Comparison of ENCODE assay signal across 26 cellular contexts in genomic region chr6:43860285-43860684, GRCh38.
DNase-seq lines count a peak whose midpoint lies in the region; ATAC-seq, FAIRE-seq and TF ChIP-seq lines count a peak whose summit lies in the region.
"Had no signal": no experiment of that assay in that cellular context is flagged by ENCODE, and none has a peak within 500 bp of the region (broad histone marks: within the 10 kb centered on the region; RNA-seq: fewer than 3 reads in every experiment).

No MANE protein-coding gene starts in this region.

- H3K27me3 ChIP-seq in HepG2 (ENCODE audit: control insufficient read depth in 1 of 2, insufficient read depth in 2 of 2, low read length in 2 of 2) (peaks cover 3 to 20% of the 10 kb centered on the region in 2 experiments; a peak in 3 of 5 replicates), right lobe of liver (no peaks in the 10 kb centered on the region), H1 (replicated peaks in 1 of 4; ENCODE audit: control insufficient read depth in 3 of 4, extremely low read depth in 1 of 4, insufficient read depth in 3 of 4, low read length in 3 of 4) (no peaks in the 10 kb centered on the region; a peak in 1 of 7 replicates), upper lobe of right lung (peaks cover 12% of the 10 kb centered on the region)
- H3K27me3 ChIP-seq: neutrophil, Peyer's patch, uterus had no signal

- H2AFZ ChIP-seq in HepG2 (ENCODE audit: low read length) (no peak overlapping the region), H1 (ENCODE audit: low read length) (no peak overlapping the region)

- H3K9ac ChIP-seq in HepG2 (ENCODE audit: insufficient read depth, low read depth, low read length) (no peak overlapping the region), H1 (replicated peaks in 1 of 4; ENCODE audit: extremely low read depth in 1 of 4, low read depth in 3 of 4, low read length in 3 of 4) (no peak overlapping the region)

- intact Hi-C loops in HepG2 (cut with micrococcal nuclease; ENCODE audit: unreplicated experiment) = no loop called here
- intact Hi-C loops in right lobe of liver (cut with DNase I) = no loop called here
- intact Hi-C loops in upper lobe of right lung (cut with DNase I) = no loop called here
- intact Hi-C loops in Calu3 (cut with micrococcal nuclease; ENCODE audit: unreplicated experiment) = no loop called here

- no peak overlapping the region for H4K8ac ChIP-seq in H1 (ENCODE audit: extremely low read depth, insufficient read depth, low read length)

- no peak for ATAC-seq in HepG2
- no peak for ATAC-seq in right lobe of liver
- ATAC-seq in upper lobe of right lung = peak; percentile 38
- ATAC-seq: GM12878 had no signal

- no peak overlapping the region for H2BK20ac ChIP-seq in H1 (ENCODE audit: low read length)

- CTCF ChIA-PET in HepG2 (lab: Yijun Ruan, JAX; ENCODE audit: low intra/inter-chr PET ratio, low total read pairs) (no interaction called here), H1 (lab: Charles Lee; ENCODE audit: partially characterized antibody) (interaction anchor here (0.5 to 8.9 kb wide), 14 partner anchors 10 to 478 kb away, joined by 3 to 79 read pairs (median 4); partner anchors contain the start of gene VEGFA), Calu3 (lab: Charles Lee) (interaction anchor here (0.6 kb wide), 1 partner anchor 17 kb away, joined by 3 read pairs; no protein-coding TSS in a partner anchor)

- POLR2A ChIA-PET in HepG2 (lab: Yijun Ruan, JAX) (no interaction called here), H1 (lab: Charles Lee; ENCODE audit: partially characterized antibody) (interaction anchor here (0.8 to 1.5 kb wide), 2 partner anchors 10 to 225 kb away, joined by 3 read pairs; partner anchors contain the start of gene MAD2L1BP)

- DNase-seq in DMS 273 (lab: John Stamatoyannopoulos, UW; ENCODE audit: unreplicated experiment) (peak; percentile 65), DMS 273 treated with DMSO at 0.1 percent for 48 hours (lab: John Stamatoyannopoulos, UW) (no peak), HepG2 (ENCODE audit: low spot score) (no peak), right lobe of liver (no peak), H1 (ENCODE audit: low read depth in 1 of 2, low spot score in 2 of 2) (no peak), upper lobe of right lung (peak; percentile 53), Calu3 (no peak), islet precursor cell (no peak)
- DNase-seq: activated CD4-positive, alpha-beta T cell treated with anti-CD3 and anti-CD28 coated beads, Interleukin-2, amount 50 U/mL, for 1 hour; activated naive CD8-positive, alpha-beta T cell treated with anti-CD3 and anti-CD28 coated beads, Interleukin-2, amount 10 ng/mL, durations not matched to agents 7 days and 5 days; GOT3; heart right ventricle; MM.1S; NCI-H2029; retina; stimulated activated CD4-positive, alpha-beta T cell treated with anti-CD3 and anti-CD28 coated beads, Interleukin-15, amount 100 ng/mL, for 24 hours; T-helper 2 cell; uterus had no signal

- H3K4me3 Mint-ChIP-seq in Calu3 (ENCODE audit: low read depth, unreplicated experiment) = no peak overlapping the region
- H3K4me3 Mint-ChIP-seq: activated naive CD8-positive, alpha-beta T cell treated with anti-CD3 and anti-CD28 coated beads, Interleukin-2, amount 10 ng/mL, durations not matched to agents 7 days and 5 days; dendritic cell treated with granulocyte-macrophage colony-stimulating factor and Interleukin-4, amounts not matched to agents 40 ng/mL and 50 ng/mL, for 4 days had no signal

- H3K14ac ChIP-seq in H1 (ENCODE audit: insufficient read length) = no peak overlapping the region

- H3K9me3 Mint-ChIP-seq in Calu3 (ENCODE audit: low read depth, unreplicated experiment) = no peaks in the 10 kb centered on the region
- H3K9me3 Mint-ChIP-seq: activated naive CD8-positive, alpha-beta T cell treated with anti-CD3 and anti-CD28 coated beads, Interleukin-2, amount 10 ng/mL, durations not matched to agents 7 days and 5 days; activated T-helper 2 cell treated with anti-CD3 and anti-CD28 coated beads, Interferon-gamma antibody, Interleukin-2, Interleukin-4, amounts not matched to agents 10 μg/mL and 5 μg/mL and 100 μg/mL, durations not matched to agents 14 hours and 24 hours and 36 hours; dendritic cell treated with granulocyte-macrophage colony-stimulating factor and Interleukin-4, amounts not matched to agents 40 ng/mL and 50 ng/mL, for 4 days had no signal

- H4K20me1 ChIP-seq in HepG2 (ENCODE audit: insufficient read depth, low read length) = no peaks in the 10 kb centered on the region
- peaks cover 0 to 2% of the 10 kb centered on the region in 2 experiments for H4K20me1 ChIP-seq in H1 (replicated peaks in 1 of 2; ENCODE audit: control insufficient read depth in 1 of 2, insufficient read depth in 2 of 2, low read length in 2 of 2)

- H3K27ac Mint-ChIP-seq in Calu3 (ENCODE audit: unreplicated experiment) = no peak overlapping the region
- H3K27ac Mint-ChIP-seq: activated naive CD8-positive, alpha-beta T cell treated with anti-CD3 and anti-CD28 coated beads, Interleukin-2, amount 10 ng/mL, durations not matched to agents 7 days and 5 days; activated T-helper 2 cell treated with anti-CD3 and anti-CD28 coated beads, Interferon-gamma antibody, Interleukin-2, Interleukin-4, amounts not matched to agents 10 μg/mL and 5 μg/mL and 100 μg/mL, durations not matched to agents 14 hours and 24 hours and 36 hours; dendritic cell treated with granulocyte-macrophage colony-stimulating factor and Interleukin-4, amounts not matched to agents 40 ng/mL and 50 ng/mL, for 4 days had no signal

- H3K27me3 Mint-ChIP-seq in Calu3 (ENCODE audit: unreplicated experiment) = no peaks in the 10 kb centered on the region

- WGBS in HepG2 (ENCODE audit: low lambda C conversion rate) = 22% methylated on average over 7 of the region's 7 CpGs
- WGBS in right lobe of liver (ENCODE audit: insufficient coverage, low coverage, low lambda C conversion rate, missing lambda C conversion rate) = no CpG with 5 or more reads among the region's 7 CpGs
- 80% methylated on average over 7 of the region's 7 CpGs; no CpG with 5 or more reads in 1 of the 2 experiments for WGBS in H1 (ENCODE audit: extremely low coverage in 1 of 2, insufficient coverage in 1 of 2, insufficient read length in 1 of 2, insufficient replicate concordance in 2 of 2, low coverage in 1 of 2, low lambda C conversion rate in 2 of 2, missing lambda C conversion rate in 1 of 2), 2 experiments

- H2BK120ac ChIP-seq in H1 (replicated peaks; ENCODE audit: low read depth, low read length) = no peak overlapping the region

- H3K4me2 ChIP-seq in HepG2 (ENCODE audit: low read depth, low read length) (no peak overlapping the region), H1 (ENCODE audit: insufficient read depth in 1 of 2, low read depth in 2 of 2, low read length in 2 of 2) (no peak overlapping the region)

- H2BK5ac ChIP-seq in H1 (ENCODE audit: low read depth, low read length) = peak overlapping the region; percentile 55; the same call in 1 of the 2 replicates

- BruUV-seq in HepG2 (replicated peaks; lab: Mats Ljungman, UMichigan) (no TSS peak), Calu3 (replicated peaks; lab: Mats Ljungman, UMichigan) (no TSS peak)

- in situ Hi-C loops in HepG2 (cut with HindIII; ENCODE audit: extremely low pct_ligation_motif_present, low pct_unique_long_range_greater_than_20kb) = no loop called here

- TF ChIP-seq POLR2A in HepG2 (IDR thresholded peaks at IDR 0.05; ENCODE audit: insufficient read depth in 1 of 2, low read depth in 2 of 2, low read length in 2 of 2) (no peak), right lobe of liver (IDR thresholded peaks at IDR 0.05) (no peak), H1 (IDR thresholded peaks at IDR 0.05; ENCODE audit: control extremely low read depth in 1 of 2, low read depth in 2 of 2, low read length in 2 of 2) (no peak)

- no peaks in the 10 kb centered on the region for H3K36me3 ChIP-seq in HepG2 (replicated peaks in 1 of 2; ENCODE audit: control insufficient read depth in 1 of 2, insufficient read depth in 2 of 2, low read length in 2 of 2)
- H3K36me3 ChIP-seq in right lobe of liver = no peaks in the 10 kb centered on the region
- no peaks in the 10 kb centered on the region for H3K36me3 ChIP-seq in H1 (ENCODE audit: control insufficient read depth in 2 of 4, insufficient read depth in 4 of 4, low read length in 3 of 4)
- no peaks in the 10 kb centered on the region for H3K36me3 ChIP-seq in upper lobe of right lung
- H3K36me3 ChIP-seq: heart right ventricle, neutrophil, Peyer's patch, uterus had no signal

- no peak overlapping the region for H3K23ac ChIP-seq in H1 (ENCODE audit: insufficient read length)

- no peak overlapping the region for H4K5ac ChIP-seq in H1 (ENCODE audit: insufficient read length, low read depth, low read length)

- H3K4ac ChIP-seq in H1 (replicated peaks; ENCODE audit: insufficient read length, low read depth, low read length) = no peak overlapping the region

- peak overlapping the region; percentile 87; the same call in 1 of the 2 replicates for H2BK12ac ChIP-seq in H1 (ENCODE audit: low read depth, low read length)

- H3K4me1 ChIP-seq in HepG2 (ENCODE audit: insufficient read depth, low read length) = peaks cover 61% of the 10 kb centered on the region
- H3K4me1 ChIP-seq in right lobe of liver = peaks cover 0 to 6% (median 2%) of the 10 kb centered on the region in 4 donors
- peaks cover 0 to 6% (median 3%) of the 10 kb centered on the region in 4 experiments; a peak in 4 of 7 replicates for H3K4me1 ChIP-seq in H1 (replicated peaks in 1 of 4; ENCODE audit: control insufficient read depth in 3 of 4, insufficient read depth in 4 of 4, low read length in 3 of 4)
- H3K4me1 ChIP-seq in upper lobe of right lung = no peaks in the 10 kb centered on the region
- H3K4me1 ChIP-seq: heart right ventricle, Peyer's patch, uterus had no signal

- TF ChIP-seq RAD21 in HepG2 (CRISPR knock-in tag; IDR thresholded peaks at IDR 0.05) = no peak
- TF ChIP-seq RAD21 in H1 (IDR thresholded peaks at IDR 0.05 in 1 of 2, conservative IDR thresholded peaks at IDR 0.05 in 1 of 2; ENCODE audit: low read depth in 2 of 2, low read length in 2 of 2) = no peak

- no peaks in the 10 kb centered on the region for H3K36me3 Mint-ChIP-seq in Calu3 (ENCODE audit: insufficient read depth, unreplicated experiment)
- H3K36me3 Mint-ChIP-seq: activated naive CD8-positive, alpha-beta T cell treated with anti-CD3 and anti-CD28 coated beads, Interleukin-2, amount 10 ng/mL, durations not matched to agents 7 days and 5 days had no signal

- no peaks in the 10 kb centered on the region for H3K23me2 ChIP-seq in H1 (ENCODE audit: low read depth, low read length)

- H3K4me1 Mint-ChIP-seq in Calu3 (ENCODE audit: low read depth, unreplicated experiment) = peaks cover 27% of the 10 kb centered on the region
- H3K4me1 Mint-ChIP-seq: activated naive CD8-positive, alpha-beta T cell treated with anti-CD3 and anti-CD28 coated beads, Interleukin-2, amount 10 ng/mL, durations not matched to agents 7 days and 5 days had no signal

- H4K91ac ChIP-seq in H1 (replicated peaks; ENCODE audit: insufficient read length, low read length) = peak overlapping the region; percentile 39

- no peak overlapping the region for H3K27ac ChIP-seq in HepG2 (ENCODE audit: extremely low read length, insufficient read depth, low read length)
- H3K27ac ChIP-seq in right lobe of liver = no peak overlapping the region
- no peak overlapping the region for H3K27ac ChIP-seq in H1 (ENCODE audit: low read depth, low read length)
- no peak overlapping the region for H3K27ac ChIP-seq in upper lobe of right lung
- H3K27ac ChIP-seq: 22Rv1, heart right ventricle, neutrophil, Peyer's patch, uterus had no signal

- no peak for TF ChIP-seq EP300 in HepG2 (IDR thresholded peaks at IDR 0.05; ENCODE audit: low read depth in 2 of 2, low read length in 2 of 2)
- no peak for TF ChIP-seq EP300 in HepG2 (CRISPR knock-in tag; IDR thresholded peaks at IDR 0.05; ENCODE audit: borderline replicate concordance)
- TF ChIP-seq EP300 in H1 (IDR thresholded peaks at IDR 0.05; ENCODE audit: borderline replicate concordance in 1 of 2, low read depth in 2 of 2, low read length in 2 of 2) = no peak

- H2AK5ac ChIP-seq in H1 (ENCODE audit: low read depth, low read length) = no peak overlapping the region

- H3K79me2 ChIP-seq in HepG2 (ENCODE audit: insufficient read depth, low read length) = no peaks in the 10 kb centered on the region
- no peaks in the 10 kb centered on the region; a peak in 1 of 4 replicates for H3K79me2 ChIP-seq in H1 (ENCODE audit: control insufficient read depth in 1 of 2, insufficient read depth in 2 of 2, low read length in 2 of 2)

- no peaks in the 10 kb centered on the region for H3K79me1 ChIP-seq in H1 (ENCODE audit: low read depth, low read length)

- FAIRE-seq in HepG2 (lab: Jason Lieb, UNC) = no peak
- FAIRE-seq in H1 (lab: Jason Lieb, UNC) = no peak
- FAIRE-seq: GM12878, GM19239 had no signal

- no peak overlapping the region for H3K18ac ChIP-seq in H1 (ENCODE audit: extremely low read depth, low read length)

- H3K9me3 ChIP-seq in HepG2 (ENCODE audit: low read length) = no peaks in the 10 kb centered on the region
- no peaks in the 10 kb centered on the region for H3K9me3 ChIP-seq in right lobe of liver
- no peaks in the 10 kb centered on the region for H3K9me3 ChIP-seq in H1 (ENCODE audit: insufficient read depth in 2 of 2, low read depth in 1 of 2, low read length in 1 of 2)
- H3K9me3 ChIP-seq in upper lobe of right lung = no peaks in the 10 kb centered on the region
- H3K9me3 ChIP-seq: heart right ventricle, neutrophil, Peyer's patch, uterus had no signal

- TF ChIP-seq CTCF in HepG2 (CRISPR knock-in tag; IDR thresholded peaks at IDR 0.05) (0 out of 2 replicates have a peak, but pooled peaks have one; percentile 14), right lobe of liver (IDR thresholded peaks at IDR 0.05) (no peak), H1 (IDR thresholded peaks at IDR 0.05; ENCODE audit: control extremely low read depth in 1 of 3, insufficient read depth in 1 of 3, low read depth in 1 of 3, low read length in 3 of 3) (no peak), upper lobe of right lung (IDR thresholded peaks at IDR 0.05) (no peak), Calu3 (IDR thresholded peaks at IDR 0.05; ENCODE audit: unreplicated experiment) (no peak)

- H3K4me3 ChIP-seq in HepG2 (replicated peaks in 1 of 3; ENCODE audit: insufficient read depth in 1 of 3, low read depth in 2 of 3, low read length in 3 of 3) (no peak overlapping the region), right lobe of liver (no peak overlapping the region), H1 (ENCODE audit: extremely low read depth in 1 of 4, insufficient read depth in 2 of 4, low read depth in 3 of 4, low read length in 4 of 4) (no peak overlapping the region), upper lobe of right lung (no peak overlapping the region)
- H3K4me3 ChIP-seq: GM12878, heart right ventricle, lung, Peyer's patch, uterus had no signal

- no peak overlapping the region for H3K56ac ChIP-seq in H1 (replicated peaks; ENCODE audit: insufficient read length, low read depth, low read length)

- H2BK15ac ChIP-seq in H1 (ENCODE audit: low read length) = 0 out of 2 replicates have a peak overlapping the region, but pooled peaks have one; percentile 93

Comparison
In these comparisons a context has a peak if more than half of its experiments do, and no peak if none do; other contexts are left out.
1. DNase-seq: peak in DMS 273 (single experiment) and upper lobe of right lung (single experiment); none in DMS 273 treated with DMSO at 0.1 percent for 48 hours (single experiment), HepG2 (single experiment), right lobe of liver (0 of 3), H1 (0 of 2), Calu3 (single experiment) and islet precursor cell (single experiment).